8 cellular contexts compared by ENCODE assay signal in genomic region chr6:31822038-31822821, GRCh38. TPM values are rescaled to one million over a fixed set of nuclear protein-coding genes. Genes with fewer than 3 reads are reported as not detected.
DNase-seq lines count a peak whose midpoint lies in the region; ATAC-seq, FAIRE-seq and TF ChIP-seq lines count a peak whose summit lies in the region.

No MANE protein-coding gene starts in this region.

- H3K27me3 Mint-ChIP-seq in T-cell: no peaks in the 10 kb centered on the region
- H3K27me3 Mint-ChIP-seq in astrocyte (ENCODE audit: low read depth, unreplicated experiment): no peaks in the 10 kb centered on the region
- no peaks in the 10 kb centered on the region for H3K27me3 Mint-ChIP-seq in progenitor cell of endocrine pancreas

- H2AFZ ChIP-seq in astrocyte (ENCODE audit: low read depth, low read length): peak overlapping the region; percentile 71

- peak overlapping the region; percentile 75 for H3K27ac ChIP-seq in astrocyte (ENCODE audit: low read depth, low read length)

- no peaks in the 10 kb centered on the region for H3K9me3 ChIP-seq in astrocyte (ENCODE audit: insufficient read depth, low read depth, low read length)

- peak overlapping the region; percentile 66 for H3K4me3 ChIP-seq in astrocyte (ENCODE audit: insufficient read depth, low read depth, low read length)

- no peak for TF ChIP-seq CTCF in astrocyte (IDR thresholded peaks at IDR 0.05; ENCODE audit: insufficient read depth, low read depth, low read length)
- TF ChIP-seq CTCF in progenitor cell of endocrine pancreas (IDR thresholded peaks at IDR 0.05; ENCODE audit: unreplicated experiment): no peak

- no peaks in the 10 kb centered on the region for H3K36me3 ChIP-seq in astrocyte (ENCODE audit: insufficient read depth, low read length)

- FAIRE-seq in HTR-8/SVneo (lab: Jason Lieb, UNC) (no peak), astrocyte (lab: Jason Lieb, UNC) (no peak)

- peaks cover 36 to 74% (median 58%) of the 10 kb centered on the region in 3 donors for H3K4me1 Mint-ChIP-seq in T-cell
- H3K4me1 Mint-ChIP-seq in astrocyte (ENCODE audit: low read depth, unreplicated experiment): peaks cover 21% of the 10 kb centered on the region
- H3K4me1 Mint-ChIP-seq in progenitor cell of endocrine pancreas (ENCODE audit: low read depth): peaks cover 43% of the 10 kb centered on the region

- H3K79me2 ChIP-seq in astrocyte (ENCODE audit: insufficient read depth, low read length): peaks cover 18% of the 10 kb centered on the region

- H3K4me3 Mint-ChIP-seq in T-cell (peak overlapping the region; percentile 93 to 95 (median 95)), astrocyte (ENCODE audit: unreplicated experiment) (peak overlapping the region; percentile 94), progenitor cell of endocrine pancreas (ENCODE audit: low read depth) (peak overlapping the region; percentile 87)

- H4K20me1 ChIP-seq in astrocyte (ENCODE audit: insufficient read depth, low read length): peaks cover 16% of the 10 kb centered on the region

- H3K9me3 Mint-ChIP-seq in T-cell (no peaks in the 10 kb centered on the region), astrocyte (ENCODE audit: unreplicated experiment) (no peaks in the 10 kb centered on the region), progenitor cell of endocrine pancreas (ENCODE audit: low read depth) (peaks cover 4% of the 10 kb centered on the region)

- peak overlapping the region; percentile 95 for H3K4me2 ChIP-seq in astrocyte (ENCODE audit: low read length)

- peak; percentile 32 to 53 (median 41) for ATAC-seq in T-cell (replicated peaks in 1 of 4)
- ATAC-seq in HG03159 (IDR thresholded peaks at IDR 0.05; ENCODE audit: unreplicated experiment): no peak

- POLR2A ChIA-PET in T-cell (lab: Charles Lee): interaction anchor here (0.6 kb wide), 2 partner anchors 15 to 274 kb away, joined by 3 to 4 read pairs; partner anchors contain the start of gene LSM2 (in 1 of the 2)

- H3K36me3 Mint-ChIP-seq in T-cell: no peaks in the 10 kb centered on the region
- peaks cover 3% of the 10 kb centered on the region for H3K36me3 Mint-ChIP-seq in astrocyte (ENCODE audit: low read depth, unreplicated experiment)
- H3K36me3 Mint-ChIP-seq in progenitor cell of endocrine pancreas (ENCODE audit: insufficient read depth): peaks cover 6% of the 10 kb centered on the region

- H3K27ac Mint-ChIP-seq in T-cell (peak overlapping the region; percentile 98 to 99), astrocyte (ENCODE audit: unreplicated experiment) (peak overlapping the region; percentile 100), progenitor cell of endocrine pancreas (peak overlapping the region; percentile 97)

- peak overlapping the region; percentile 89 for H3K9ac ChIP-seq in astrocyte (ENCODE audit: low read length)

- no peaks in the 10 kb centered on the region for H3K27me3 ChIP-seq in astrocyte (ENCODE audit: insufficient read depth, low read length)

- CTCF ChIA-PET in T-cell (lab: Charles Lee): interaction anchor here (0.6 to 1.9 kb wide), 2 partner anchors 15 to 148 kb away, joined by 3 to 6 read pairs; partner anchors contain the start of gene LSM2 (in 1 of the 2)

- H3K4me1 ChIP-seq in astrocyte (ENCODE audit: insufficient read depth, low read length): peaks cover 17% of the 10 kb centered on the region

- DNase-seq in NCI-H1092 treated with DMSO at 0.1 percent for 48 hours (lab: John Stamatoyannopoulos, UW): peak; percentile 42
- DNase-seq in NCI-H1092 (lab: John Stamatoyannopoulos, UW): no peak
- DNase-seq in HTR-8/SVneo (ENCODE audit: insufficient read length, low spot score): peak; percentile 65
- peak; percentile 32 to 65 (median 45) for DNase-seq in T-cell
- DNase-seq in astrocyte (ENCODE audit: low read depth): peak; percentile 60
- peak; percentile 68 for DNase-seq in hepatic stellate cell (ENCODE audit: low spot score)
- no peak for DNase-seq in progenitor cell of endocrine pancreas (ENCODE audit: low spot score, unreplicated experiment)

RNA-seq across cellular contexts. Expression of gene HSPA1B, which starts 5.3 kb away (rescaled TPM):
- total RNA-seq in T-cell: 100 to 1,000 TPM in 1 of 5 donors, 10 to 100 TPM in 2, 1 to 10 TPM in 2; 6.3 to 105 (median 67.9) TPM
- total RNA-seq in astrocyte: 64.9 and 77.2 TPM in 2 replicates
- total RNA-seq in progenitor cell of endocrine pancreas: 152 and 165 TPM in 2 replicates

RNA-seq across cellular contexts. Expression of gene HSPA1A, which starts 6.9 kb away (rescaled TPM):
- total RNA-seq in T-cell (100 to 1,000 TPM in 1 of 5 donors, 10 to 100 TPM in 2, 1 to 10 TPM in 2; 8.8 to 117 (median 77.9) TPM), astrocyte (52.6 and 52.7 TPM in 2 replicates), progenitor cell of endocrine pancreas (52.5 and 56.6 TPM in 2 replicates)

RNA-seq across cellular contexts. Expression of gene HSPA1L, which starts 7.1 kb away (rescaled TPM):
- total RNA-seq in T-cell (1 to 10 TPM; 2.8 to 8.5 (median 8.1) TPM), astrocyte (0.98 and 1.1 TPM in 2 replicates), progenitor cell of endocrine pancreas (2.4 and 2.5 TPM in 2 replicates)

RNA-seq across cellular contexts. Expression of gene LSM2, which starts 15.5 kb away (rescaled TPM):
- total RNA-seq in T-cell (10 to 100 TPM; 24.2 to 36.4 (median 30.6) TPM), astrocyte (43.8 and 44.0 TPM in 2 replicates), progenitor cell of endocrine pancreas (80.4 and 82.9 TPM in 2 replicates)

RNA-seq across cellular contexts. Expression of gene VARS1, which starts 26.7 kb away (rescaled TPM):
- total RNA-seq in T-cell: 10 to 100 TPM; 44.4 to 71.0 (median 62.5) TPM
- total RNA-seq in astrocyte: 94.8 and 96.3 TPM in 2 replicates
- 85.6 and 92.6 TPM in 2 replicates for total RNA-seq in progenitor cell of endocrine pancreas

Comparison
In these comparisons a context has a peak if more than half of its experiments do, and no peak if none do; other contexts are left out.
1. DNase-seq: peak in NCI-H1092 treated with DMSO at 0.1 percent for 48 hours (single experiment), HTR-8/SVneo (single experiment), T-cell (34 of 34), astrocyte (single experiment) and hepatic stellate cell (single experiment); none in NCI-H1092 (single experiment) and progenitor cell of endocrine pancreas (single experiment).
2. Peak in every context shown above with its lines, with median percentiles within 50 percentile points of each other: H3K27ac Mint-ChIP-seq and H3K4me3 Mint-ChIP-seq.